ENCODE assay signal across 31 cellular contexts in the genomic region with DNA sequence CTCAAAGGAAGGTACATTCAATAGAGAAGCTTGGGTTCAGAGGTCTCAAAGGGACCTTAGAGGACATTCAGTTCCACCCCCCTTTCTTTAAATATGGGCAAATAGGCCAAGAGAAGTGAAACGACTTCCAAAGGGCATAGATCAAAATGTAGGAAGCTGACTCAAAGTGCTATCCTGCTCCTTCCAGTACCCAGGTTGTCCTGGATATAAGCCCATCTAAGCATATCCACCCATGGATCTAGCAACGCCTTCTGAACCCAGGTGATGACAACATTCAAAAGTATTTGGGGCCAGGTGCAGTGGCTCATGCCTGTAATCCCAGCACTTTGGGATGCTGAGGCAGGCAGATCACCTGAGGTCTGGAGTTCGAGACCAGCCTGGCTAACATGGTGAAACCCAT.
"Had no signal": no experiment of that assay in that cellular context is flagged by ENCODE, and none has a peak within 500 bp of the region (broad histone marks: within the 10 kb centered on the region; RNA-seq: fewer than 3 reads in every experiment).

No MANE protein-coding gene starts in this region.

- FAIRE-seq: astrocyte, RCC 7860, TTC549 had no signal

- H3K9ac ChIP-seq: SK-N-SH had no signal

- DNase-seq: activated CD4-positive, alpha-beta T cell treated with anti-CD3 and anti-CD28 coated beads, Interleukin-2, amount 10 ng/mL, durations not matched to agents 24 days and 14 days; activated CD4-positive, alpha-beta T cell treated with anti-CD3 and anti-CD28 coated beads, Interleukin-2, amount 50 U/mL, for 4 hours; activated CD8-positive, alpha-beta T cell treated with anti-CD3 and anti-CD28 coated beads, Interleukin-2, amount 10 ng/mL, durations not matched to agents 7 days and 5 days; activated gamma-delta T cell; activated naive CD4-positive, alpha-beta T cell treated with Interleukin-2 at 50 U/mL for 16 hours; activated T-cell treated with anti-CD3 and anti-CD28 coated beads, Interleukin-2, amount 50 U/mL, for 24 hours; adrenal gland; body of pancreas; Kasumi-1; KG1; MM.1S; MV-4-11; NCI-H1092; NCI-H1436 treated with DMSO at 0.1 percent for 48 hours; NCI-H1694 treated with DMSO at 0.1 percent for 48 hours; NCI-H2029; NCI-H510A; NCI-H526; NCI-H748 treated with DMSO at 0.1 percent for 48 hours; NK-92 treated with Interleukin-12 subunit alpha and Interleukin-12 subunit beta, amount 100 ng/mL, for 24 hours; SHP77; SJCRH30; SK-N-SH had no signal

- H3K27me3 ChIP-seq: adrenal gland, body of pancreas, SJCRH30 had no signal

- H3K4me3 Mint-ChIP-seq: activated CD4-positive, alpha-beta T cell treated with anti-CD3 and anti-CD28 coated beads, Interleukin-2, amount 10 ng/mL, durations not matched to agents 24 days and 14 days; activated CD8-positive, alpha-beta T cell treated with anti-CD3 and anti-CD28 coated beads, Interleukin-2, amount 10 ng/mL, durations not matched to agents 7 days and 5 days; activated T-cell treated with anti-CD3 and anti-CD28 coated beads, Interleukin-2, amount 50 U/mL, for 24 hours; T-helper 1 cell treated with Interleukin-12 subunit alpha and Interleukin-12 subunit beta and Interleukin-4 antibody, amounts not matched to agents 30 μg/mL and 1 μg/mL, for 36 hours; T-helper 2 cell treated with Interferon-gamma antibody and Interleukin-4, amounts not matched to agents 5 μg/mL and 100 μg/mL, for 36 hours had no signal

- H3K36me3 ChIP-seq: adrenal gland had no signal

- H3K27ac ChIP-seq: adrenal gland, body of pancreas, PC-9, SJCRH30 had no signal

- H3K27ac Mint-ChIP-seq: activated CD4-positive, alpha-beta T cell treated with anti-CD3 and anti-CD28 coated beads, Interleukin-2, amount 10 ng/mL, durations not matched to agents 24 days and 14 days; activated CD8-positive, alpha-beta T cell treated with anti-CD3 and anti-CD28 coated beads, Interleukin-2, amount 10 ng/mL, durations not matched to agents 7 days and 5 days; activated naive CD4-positive, alpha-beta T cell treated with anti-CD3 and anti-CD28 coated beads, Interleukin-2, amount 50 U/mL, for 72 hours; activated T-cell treated with anti-CD3 and anti-CD28 coated beads, Interleukin-2, amount 50 U/mL, for 24 hours; activated T-helper 2 cell treated with anti-CD3 and anti-CD28 coated beads, Interferon-gamma antibody, Interleukin-2, Interleukin-4, amounts not matched to agents 10 μg/mL and 5 μg/mL and 100 μg/mL, durations not matched to agents 14 hours and 24 hours and 36 hours; T-helper 1 cell treated with Interleukin-12 subunit alpha and Interleukin-12 subunit beta and Interleukin-4 antibody, amounts not matched to agents 30 μg/mL and 1 μg/mL, for 36 hours; T-helper 2 cell treated with Interferon-gamma antibody and Interleukin-4, amounts not matched to agents 5 μg/mL and 100 μg/mL, for 36 hours had no signal

- H3K27me3 Mint-ChIP-seq: activated T-cell treated with anti-CD3 and anti-CD28 coated beads, Interleukin-2, amount 50 U/mL, for 24 hours had no signal

- H3K4me2 ChIP-seq: PC-9, SK-N-SH had no signal

- H3K9me3 ChIP-seq: adrenal gland, body of pancreas, SJCRH30, SK-N-SH had no signal

- H3K4me3 ChIP-seq: adrenal gland, body of pancreas, PC-9, SJCRH30 had no signal

- H2AFZ ChIP-seq: PC-9 had no signal

- H3K4me1 ChIP-seq: SJCRH30 had no signal

- H3K9me3 Mint-ChIP-seq: activated naive CD4-positive, alpha-beta T cell treated with anti-CD3 and anti-CD28 coated beads, Interleukin-2, amount 50 U/mL, for 72 hours; activated T-cell treated with anti-CD3 and anti-CD28 coated beads, Interleukin-2, amount 50 U/mL, for 24 hours; activated T-helper 2 cell treated with anti-CD3 and anti-CD28 coated beads, Interferon-gamma antibody, Interleukin-2, Interleukin-4, amounts not matched to agents 10 μg/mL and 5 μg/mL and 100 μg/mL, durations not matched to agents 14 hours and 24 hours and 36 hours; T-helper 1 cell treated with Interleukin-12 subunit alpha and Interleukin-12 subunit beta and Interleukin-4 antibody, amounts not matched to agents 30 μg/mL and 1 μg/mL, for 36 hours; T-helper 2 cell treated with Interferon-gamma antibody and Interleukin-4, amounts not matched to agents 5 μg/mL and 100 μg/mL, for 36 hours had no signal
